Comparison of ENCODE assay signal across 9 cellular contexts in genomic region chr10:71244638-71245419, GRCh38. TPM values are rescaled to one million over a fixed set of nuclear protein-coding genes. Genes with fewer than 3 reads are reported as not detected.
A peak's percentile ranks its signal among the peaks of the same experiment; 100 is the strongest.
DNase-seq lines count a peak whose midpoint lies in the region; ATAC-seq and TF ChIP-seq lines count a peak whose summit lies in the region.
"Had no signal": no experiment of that assay in that cellular context is flagged by ENCODE, and none has a peak within 500 bp of the region (broad histone marks: within the 10 kb centered on the region; RNA-seq: fewer than 3 reads in every experiment).

No MANE protein-coding gene starts in this region.

- peak overlapping the region; percentile 81 for H3K27ac ChIP-seq in left ventricle myocardium inferior (replicated peaks)

- peaks cover 100% of the 10 kb centered on the region for H3K4me1 ChIP-seq in left ventricle myocardium inferior

- H3K9me3 ChIP-seq in left ventricle myocardium inferior (replicated peaks), result no peaks in the 10 kb centered on the region

- intact Hi-C loops in left ventricle myocardium inferior (cut with micrococcal nuclease), result no loop called here

- TF ChIP-seq CTCF in astrocyte of the spinal cord (IDR thresholded peaks at IDR 0.05; ENCODE audit: low read depth, low read length) (no peak), left ventricle myocardium inferior (IDR thresholded peaks at IDR 0.05; ENCODE audit: borderline replicate concordance) (no peak)

- H3K27me3 ChIP-seq in left ventricle myocardium inferior (ENCODE audit: low read depth), result no peaks in the 10 kb centered on the region

- peak; percentile 97 for DNase-seq in H4 (ENCODE audit: low spot score)
- DNase-seq in astrocyte of the spinal cord (ENCODE audit: low read depth, low spot score), result peak; percentile 75
- peak; percentile 71 for DNase-seq in left ventricle myocardium inferior
- peak; percentile 73 for DNase-seq in smooth muscle cell of the brain vasculature (ENCODE audit: low read depth, low spot score)
- no peak for DNase-seq in NCI-H2171 treated with DMSO at 0.1 percent for 48 hours (lab: John Stamatoyannopoulos, UW)
- no peak for DNase-seq in activated T-cell treated with anti-CD3 and anti-CD28 coated beads, Interleukin-2, amount 50 U/mL, for 1 hour
- DNase-seq: T-helper 1 cell had no signal

- no peak for ATAC-seq in GM18868 (IDR thresholded peaks at IDR 0.05; ENCODE audit: unreplicated experiment)
- ATAC-seq in HG03469 (IDR thresholded peaks at IDR 0.05; ENCODE audit: unreplicated experiment), result no peak

- no peak overlapping the region for H3K4me3 ChIP-seq in astrocyte of the spinal cord (ENCODE audit: low read depth, low read length)
- H3K4me3 ChIP-seq in left ventricle myocardium inferior, result peak overlapping the region; percentile 55

- in situ Hi-C loops in astrocyte of the spinal cord (cut with HindIII; ENCODE audit: low sequenced_read_pairs), result no loop called here

- H3K36me3 ChIP-seq in left ventricle myocardium inferior, result no peaks in the 10 kb centered on the region

RNA-seq across cellular contexts. Expression of gene UNC5B, which starts 32.5 kb away (rescaled TPM):
- 6.8 and 7.1 TPM in 2 replicates for total RNA-seq in H4 (2014; rRNA removed; shearing (Covaris generic))
- 15.6 TPM for total RNA-seq in left ventricle myocardium inferior

Comparison
In these comparisons a context has a peak if more than half of its experiments do, and no peak if none do; other contexts are left out.
1. DNase-seq: peak in H4 (single experiment), astrocyte of the spinal cord (single experiment), left ventricle myocardium inferior (single experiment) and smooth muscle cell of the brain vasculature (single experiment); none in NCI-H2171 treated with DMSO at 0.1 percent for 48 hours (single experiment) and activated T-cell treated with anti-CD3 and anti-CD28 coated beads, Interleukin-2, amount 50 U/mL, for 1 hour (single experiment).